Comparison of ENCODE assay signal across 8 cellular contexts in the genomic region with DNA sequence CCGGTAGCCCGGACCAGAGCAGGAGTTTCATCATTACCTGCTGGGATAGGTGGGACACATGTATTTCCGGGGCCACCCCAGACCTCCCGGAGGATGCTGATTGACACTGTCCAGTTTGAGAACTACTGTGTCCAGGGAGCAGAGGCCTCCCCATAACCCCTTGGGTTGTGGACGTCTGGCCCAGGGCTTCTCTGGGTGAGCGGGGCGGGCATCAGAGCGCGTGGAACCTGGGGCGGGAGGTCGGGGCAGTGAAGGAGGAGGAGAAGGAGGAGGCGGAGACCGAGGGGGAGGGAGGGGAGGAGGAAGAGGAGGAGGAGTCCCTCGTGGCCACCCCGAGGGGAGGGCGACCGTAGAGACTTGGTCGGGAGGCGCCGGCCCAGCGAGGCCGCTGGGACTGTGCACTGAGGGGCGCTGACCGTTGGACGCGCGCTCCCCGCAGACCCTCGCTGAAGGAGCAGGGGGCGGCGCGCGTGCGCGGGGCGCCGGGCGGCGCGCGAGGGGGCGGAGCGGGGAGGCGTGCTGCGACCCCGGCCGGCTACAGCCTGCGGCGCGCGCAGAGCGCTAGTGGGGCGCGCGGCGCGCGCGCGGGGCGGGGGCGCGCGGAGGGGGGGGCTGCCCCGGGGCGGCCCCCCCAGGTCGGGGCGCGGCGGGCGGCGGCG. TPM values are rescaled to one million over a fixed set of nuclear protein-coding genes. Genes with fewer than 3 reads are reported as not detected.
DNase-seq lines count a peak whose midpoint lies in the region; ATAC-seq and TF ChIP-seq lines count a peak whose summit lies in the region.

Gene GRK3, plus strand, starts transcription at position 356 of the 659 bp plus-strand sequence. CDS start 366 bp downstream, outside the sequence.

- peaks cover 14% of the 10 kb centered on the region for H3K27me3 ChIP-seq in kidney epithelial cell (ENCODE audit: control insufficient read depth, insufficient read depth, low read length)

- H3K36me3 ChIP-seq in kidney epithelial cell (ENCODE audit: control insufficient read depth, insufficient read depth, low read length): no peaks in the 10 kb centered on the region

- H3K27ac ChIP-seq in VCaP: peak within 1 kb of the TSS; percentile 81

- ATAC-seq in GM21528 (IDR thresholded peaks at IDR 0.05; ENCODE audit: low FRiP score, unreplicated experiment): peak; percentile 48

- DNase-seq in CMK (ENCODE audit: low read depth): peak; percentile 64
- DNase-seq in M059J (ENCODE audit: low read depth): peak; percentile 61
- DNase-seq in cardiac fibroblast (ENCODE audit: low read depth in 2 of 2): peak; percentile 35 to 46
- DNase-seq in kidney epithelial cell (ENCODE audit: low read depth): no peak
- DNase-seq in stimulated activated CD4-positive, alpha-beta T cell treated with anti-CD3 and anti-CD28 coated beads, Interleukin-1b, Interleukin-23, amount 100 ng/mL, for 24 hours (ENCODE audit: low read depth in 4 of 4, low spot score in 1 of 4): peak in 3 of 4 experiments; percentile 14 to 64 (median 41)
- DNase-seq in NCI-H128 (lab: John Stamatoyannopoulos, UW; ENCODE audit: unreplicated experiment): no peak

- peak within 1 kb of the TSS; percentile 64 to 66 for H3K4me3 ChIP-seq in cardiac fibroblast (replicated peaks in 1 of 2; ENCODE audit: low read depth in 2 of 2, low read length in 2 of 2)
- H3K4me3 ChIP-seq in kidney epithelial cell (ENCODE audit: low read depth, low read length): peak within 1 kb of the TSS; percentile 59

- TF ChIP-seq CTCF in VCaP (conservative IDR thresholded peaks at IDR 0.05) (no peak), cardiac fibroblast (IDR thresholded peaks at IDR 0.05; ENCODE audit: low read depth, low read length) (no peak), kidney epithelial cell (IDR thresholded peaks at IDR 0.05; ENCODE audit: insufficient read depth, low read length, poor library complexity, severe bottlenecking) (no peak)

RNA-seq across cellular contexts. Expression of gene GRK3, which starts in this region (rescaled TPM):
- 2.4 and 4.6 TPM in 2 replicates for total RNA-seq in M059J (2014; rRNA removed; shearing (Covaris generic))
- total RNA-seq in kidney epithelial cell: 5.8 and 7.6 TPM in 2 replicates

Comparison
In these comparisons a context has a peak if more than half of its experiments do, and no peak if none do; other contexts are left out.
1. DNase-seq: peak in CMK (single experiment), M059J (single experiment), cardiac fibroblast (2 of 2) and stimulated activated CD4-positive, alpha-beta T cell treated with anti-CD3 and anti-CD28 coated beads, Interleukin-1b, Interleukin-23, amount 100 ng/mL, for 24 hours (3 of 4); none in kidney epithelial cell (single experiment) and NCI-H128 (single experiment).